ENCODE assay signal across 14 cellular contexts in genomic region chr10:30056281-30056680, GRCh38. TPM values are rescaled to one million over a fixed set of nuclear protein-coding genes. Genes with fewer than 3 reads are reported as not detected.
DNase-seq lines count a peak whose midpoint lies in the region; ATAC-seq and TF ChIP-seq lines count a peak whose summit lies in the region.
"Had no signal": no experiment of that assay in that cellular context is flagged by ENCODE, and none has a peak within 500 bp of the region (broad histone marks: within the 10 kb centered on the region; RNA-seq: fewer than 3 reads in every experiment).

No MANE protein-coding gene starts in this region.

- intact Hi-C loops in activated naive CD4-positive, alpha-beta T cell treated with anti-CD3 and anti-CD28 coated beads for 36 hours (cut with micrococcal nuclease): no loop called here
- intact Hi-C loops in tibial artery (cut with DNase I; ENCODE audit: low total_unique reads) (no loop called here), natural killer cell (cut with micrococcal nuclease) (no loop called here)

- no peak overlapping the region for H3K4me3 Mint-ChIP-seq in activated naive CD4-positive, alpha-beta T cell treated with anti-CD3 and anti-CD28 coated beads, Interleukin-2, amount 50 U/mL, for 24 hours
- no peak overlapping the region for H3K4me3 Mint-ChIP-seq in activated naive CD4-positive, alpha-beta T cell treated with anti-CD3 and anti-CD28 coated beads for 36 hours
- H3K4me3 Mint-ChIP-seq in brain (peak overlapping the region in 4 of 5 experiments; percentile 77 to 90 (median 82)), natural killer cell (no peak overlapping the region)
- H3K4me3 Mint-ChIP-seq: T-cell had no signal

- H3K27ac ChIP-seq in mesodermal cell (ENCODE audit: low read depth, low read length, severe bottlenecking) (peak overlapping the region; percentile 98), tibial artery (peak overlapping the region; percentile 82 to 92), SJCRH30 (no peak overlapping the region)
- H3K27ac ChIP-seq: 22Rv1 had no signal

- TF ChIP-seq CTCF in brain (conservative IDR thresholded peaks at IDR 0.05) (no peak), tibial artery (IDR thresholded peaks at IDR 0.05) (no peak), natural killer cell (IDR thresholded peaks at IDR 0.05) (no peak)

- WGBS in mesodermal cell (ENCODE audit: insufficient coverage in 2 of 2), 2 experiments: 80% methylated on average over 1 of the region's 1 CpG; no CpG with 5 or more reads in 1 of the 2 experiments

- CTCF ChIA-PET in activated naive CD4-positive, alpha-beta T cell treated with anti-CD3 and anti-CD28 coated beads for 36 hours (lab: Charles Lee): no interaction called here

- no peak for ATAC-seq in natural killer cell
- ATAC-seq: T-cell had no signal

- H3K4me1 Mint-ChIP-seq in activated naive CD4-positive, alpha-beta T cell treated with anti-CD3 and anti-CD28 coated beads, Interleukin-2, amount 50 U/mL, for 24 hours: peaks cover 4% of the 10 kb centered on the region
- peaks cover 5% of the 10 kb centered on the region for H3K4me1 Mint-ChIP-seq in activated naive CD4-positive, alpha-beta T cell treated with anti-CD3 and anti-CD28 coated beads for 36 hours (ENCODE audit: low read depth)
- H3K4me1 Mint-ChIP-seq in brain (peaks cover 42% of the 10 kb centered on the region), natural killer cell (peaks cover 6 to 10% of the 10 kb centered on the region in 2 donors)

- H3K27me3 Mint-ChIP-seq in activated naive CD4-positive, alpha-beta T cell treated with anti-CD3 and anti-CD28 coated beads, Interleukin-2, amount 50 U/mL, for 24 hours: peaks cover 40% of the 10 kb centered on the region
- H3K27me3 Mint-ChIP-seq in activated naive CD4-positive, alpha-beta T cell treated with anti-CD3 and anti-CD28 coated beads for 36 hours (ENCODE audit: low read depth): peaks cover 46% of the 10 kb centered on the region
- peaks cover 44% of the 10 kb centered on the region for H3K27me3 Mint-ChIP-seq in brain
- H3K27me3 Mint-ChIP-seq in natural killer cell (ENCODE audit: low read depth in 2 of 2): peaks cover 51 to 56% of the 10 kb centered on the region in 2 donors

- H3K9me3 ChIP-seq in mesodermal cell (ENCODE audit: control insufficient read depth, low read length): no peaks in the 10 kb centered on the region
- no peaks in the 10 kb centered on the region for H3K9me3 ChIP-seq in tibial artery
- H3K9me3 ChIP-seq in SJCRH30 (replicated peaks): no peaks in the 10 kb centered on the region

- peak overlapping the region; percentile 2 for H3K27ac Mint-ChIP-seq in activated naive CD4-positive, alpha-beta T cell treated with anti-CD3 and anti-CD28 coated beads, Interleukin-2, amount 50 U/mL, for 24 hours
- no peak overlapping the region for H3K27ac Mint-ChIP-seq in activated naive CD4-positive, alpha-beta T cell treated with anti-CD3 and anti-CD28 coated beads for 36 hours
- H3K27ac Mint-ChIP-seq in brain (peak overlapping the region in 2 of 5 experiments; percentile 22 to 83), natural killer cell (no peak overlapping the region)
- H3K27ac Mint-ChIP-seq: T-cell had no signal

- H3K4me1 ChIP-seq in mesodermal cell (ENCODE audit: control insufficient read depth, insufficient read depth, low read length, poor library complexity, severe bottlenecking): peaks cover 44% of the 10 kb centered on the region
- H3K4me1 ChIP-seq in tibial artery: peaks cover 0 to 41% (median 7%) of the 10 kb centered on the region in 4 donors
- H3K4me1 ChIP-seq in SJCRH30: no peaks in the 10 kb centered on the region

- H3K9me3 Mint-ChIP-seq in activated naive CD4-positive, alpha-beta T cell treated with anti-CD3 and anti-CD28 coated beads, Interleukin-2, amount 50 U/mL, for 24 hours: no peaks in the 10 kb centered on the region
- no peaks in the 10 kb centered on the region for H3K9me3 Mint-ChIP-seq in activated naive CD4-positive, alpha-beta T cell treated with anti-CD3 and anti-CD28 coated beads for 36 hours
- H3K9me3 Mint-ChIP-seq in brain (peaks cover 0 to 3% (median 0%) of the 10 kb centered on the region in 5 experiments), natural killer cell (no peaks in the 10 kb centered on the region)
- H3K9me3 Mint-ChIP-seq: T-cell had no signal

- peaks cover 22% of the 10 kb centered on the region for H3K36me3 ChIP-seq in mesodermal cell (ENCODE audit: control insufficient read depth, insufficient read depth, low read length)
- no peaks in the 10 kb centered on the region for H3K36me3 ChIP-seq in tibial artery
- no peaks in the 10 kb centered on the region for H3K36me3 ChIP-seq in SJCRH30

- H3K36me3 Mint-ChIP-seq in activated naive CD4-positive, alpha-beta T cell treated with anti-CD3 and anti-CD28 coated beads, Interleukin-2, amount 50 U/mL, for 24 hours: no peaks in the 10 kb centered on the region
- no peaks in the 10 kb centered on the region for H3K36me3 Mint-ChIP-seq in activated naive CD4-positive, alpha-beta T cell treated with anti-CD3 and anti-CD28 coated beads for 36 hours (ENCODE audit: low read depth)
- no peaks in the 10 kb centered on the region for H3K36me3 Mint-ChIP-seq in brain
- no peaks in the 10 kb centered on the region for H3K36me3 Mint-ChIP-seq in natural killer cell

- H3K27me3 ChIP-seq in tibial artery (no peaks in the 10 kb centered on the region), SJCRH30 (no peaks in the 10 kb centered on the region; the same call in none of the 2 replicates)

- DNase-seq in activated naive CD4-positive, alpha-beta T cell treated with anti-CD3 and anti-CD28 coated beads for 36 hours: no peak
- DNase-seq in tibial artery (no peak), NCI-H345 treated with DMSO at 0.1 percent for 48 hours (lab: John Stamatoyannopoulos, UW; ENCODE audit: unreplicated experiment) (no peak), natural killer cell (no peak), SJCRH30 (no peak)
- DNase-seq: activated CD4-positive, CD25-positive, alpha-beta regulatory T cell treated with anti-CD3 and anti-CD28 coated beads, Interleukin-2, amount 50 U/mL, for 72 hours; activated T-cell treated with anti-CD3 and anti-CD28 coated beads, Interleukin-2, amount 50 U/mL, for 48 hours; NCI-H2107; T-cell had no signal

- H3K4me3 ChIP-seq in mesodermal cell (ENCODE audit: extremely low read depth, insufficient read depth, low read length, poor library complexity, severe bottlenecking) (peak overlapping the region; percentile 76), tibial artery (peak overlapping the region in 1 of 2 donors; percentile 80), SJCRH30 (no peak overlapping the region)

RNA-seq across cellular contexts. Expression of gene JCAD, which starts 3.1 kb away (rescaled TPM):
- under 1 TPM in 1 of 2 experiments, not detected in 1; 0.05 TPM for total RNA-seq in activated naive CD4-positive, alpha-beta T cell treated with anti-CD3 and anti-CD28 coated beads for 36 hours
- polyA plus RNA-seq in brain (ENCODE audit: insufficient read depth, low read depth, low replicate concordance): 12.4 TPM
- polyA plus RNA-seq in mesodermal cell (2013, experiment 1 of 2): 36.1 TPM
- 31.6 TPM for polyA plus RNA-seq in mesodermal cell (2013, experiment 2 of 2)
- under 1 TPM in 2 of 3 donors, not detected in 1; 0.07 to 0.43 TPM for total RNA-seq in natural killer cell
- 0.05 and 0.08 TPM in 2 replicates for total RNA-seq in SJCRH30 (2014; rRNA removed; shearing (Covaris generic))
- total RNA-seq: M059J had no signal

Comparison
In these comparisons a context has a peak if more than half of its experiments do, and no peak if none do; other contexts are left out.
1. H3K4me3 Mint-ChIP-seq: peak in brain (4 of 5); none in activated naive CD4-positive, alpha-beta T cell treated with anti-CD3 and anti-CD28 coated beads, Interleukin-2, amount 50 U/mL, for 24 hours (single experiment), activated naive CD4-positive, alpha-beta T cell treated with anti-CD3 and anti-CD28 coated beads for 36 hours (single experiment) and natural killer cell (single experiment).